Comparison of ENCODE assay signal across 20 cellular contexts in the genomic region with DNA sequence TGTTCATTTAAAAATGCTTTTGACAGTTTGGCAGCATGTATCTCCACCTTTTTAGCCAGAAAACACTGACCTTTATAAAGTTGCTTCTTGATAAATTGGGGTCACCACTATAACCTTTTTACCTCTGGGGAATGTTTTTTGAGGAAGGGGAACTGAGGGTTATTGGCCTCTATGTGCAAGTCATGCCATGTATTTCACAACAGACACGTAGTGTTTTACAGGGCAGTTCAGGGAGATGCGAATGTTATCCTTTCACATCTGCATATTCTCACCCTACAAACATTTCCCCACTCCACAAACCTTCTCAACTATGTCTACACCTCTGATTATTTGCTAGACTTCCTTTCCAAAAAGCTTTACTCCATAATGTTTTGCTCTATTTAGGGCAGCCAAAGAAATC. TPM values are rescaled to one million over a fixed set of nuclear protein-coding genes. Genes with fewer than 3 reads are reported as not detected.
"Had no signal": no experiment of that assay in that cellular context is flagged by ENCODE, and none has a peak within 500 bp of the region (broad histone marks: within the 10 kb centered on the region; RNA-seq: fewer than 3 reads in every experiment).

No MANE protein-coding gene starts in this region.

- DNase-seq: activated CD4-positive, alpha-beta T cell treated with anti-CD3 and anti-CD28 coated beads, Interleukin-2, amount 10 ng/mL, durations not matched to agents 7 days and 5 days; activated CD8-positive, alpha-beta memory T cell treated with anti-CD3 and anti-CD28 coated beads, Interleukin-2, amount 50 U/mL, for 48 hours; activated gamma-delta T cell; activated T-cell treated with anti-CD3 and anti-CD28 coated beads, Interleukin-2, amount 50 U/mL, for 72 hours; amygdala; body of pancreas; caudate nucleus; colonic mucosa; foreskin fibroblast; hippocampal formation; kidney; left lung; naive thymus-derived CD4-positive, alpha-beta T cell; stimulated activated CD4-positive, alpha-beta T cell treated with anti-CD3 and anti-CD28 coated beads, Interleukin-12 subunit alpha, Interleukin-12 subunit beta, amount 100 ng/mL, for 4 hours; stimulated activated CD4-positive, alpha-beta T cell treated with anti-CD3 and anti-CD28 coated beads, Interleukin-2, amount 100 ng/mL, for 24 hours had no signal

- H3K36me3 ChIP-seq: colonic mucosa had no signal

- H3K4me1 ChIP-seq: body of pancreas, colonic mucosa, esophagus muscularis mucosa, parathyroid adenoma had no signal

- H3K9me3 ChIP-seq: body of pancreas, colonic mucosa, esophagus muscularis mucosa, left lung, thoracic aorta had no signal

- FAIRE-seq: kidney, TTC549 had no signal

- H3K27me3 ChIP-seq: body of pancreas, colonic mucosa, esophagus muscularis mucosa, left lung had no signal

- H3K27ac ChIP-seq: body of pancreas, colonic mucosa, esophagus muscularis mucosa, left lung, parathyroid adenoma, thoracic aorta had no signal

- H3K4me3 ChIP-seq: body of pancreas, colonic mucosa, esophagus muscularis mucosa, left lung, thoracic aorta had no signal

RNA-seq across cellular contexts. Expression of a gene that starts 17.0 kb away (rescaled TPM):
- total RNA-seq: renal cortical epithelial cell had no signal
